Comparison of ENCODE assay signal across 28 cellular contexts in the genomic region with DNA sequence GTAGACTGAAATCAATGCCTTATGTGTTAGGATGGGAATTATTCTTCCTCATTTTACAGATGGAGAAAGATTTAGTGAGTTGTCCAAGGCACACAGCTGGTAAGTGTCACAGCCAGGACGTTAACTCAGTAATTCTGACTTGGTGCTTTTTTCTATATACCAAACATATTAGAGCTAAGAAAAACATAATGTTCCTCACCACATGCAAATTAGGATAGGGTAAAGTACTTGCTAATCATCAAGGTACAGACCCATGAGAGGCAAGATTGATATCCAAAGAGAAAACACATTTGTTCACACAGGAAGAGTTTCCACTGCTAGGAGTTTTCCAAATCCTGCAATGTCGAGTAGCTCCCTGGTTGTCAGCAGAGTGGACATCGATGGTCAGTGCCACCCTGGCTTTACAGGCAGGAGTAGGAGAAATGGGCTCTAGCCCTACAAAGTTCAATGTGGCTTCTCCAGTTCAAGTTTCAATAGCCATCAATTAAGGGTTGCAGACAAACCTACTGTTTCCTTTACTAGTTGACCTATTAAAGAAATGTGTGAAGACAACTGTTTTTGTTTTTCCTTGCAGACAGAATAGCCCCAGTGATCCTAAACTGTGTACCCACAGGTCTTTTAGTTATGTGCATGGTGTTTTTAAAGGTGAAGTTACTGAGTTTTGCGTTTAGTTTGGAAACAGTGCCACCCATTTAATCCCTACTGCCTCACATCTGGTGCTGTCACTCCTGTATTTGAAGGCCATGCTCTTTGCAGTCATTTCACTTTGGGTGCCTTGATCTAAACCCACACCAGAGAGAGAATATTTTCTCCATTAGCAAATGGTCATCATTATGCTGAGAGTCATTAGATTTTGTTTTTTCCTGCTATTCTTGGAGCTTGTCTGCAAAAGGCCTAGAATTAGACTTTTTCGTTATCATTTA.
DNase-seq lines count a peak whose midpoint lies in the region; ATAC-seq and TF ChIP-seq lines count a peak whose summit lies in the region.
"Had no signal": no experiment of that assay in that cellular context is flagged by ENCODE, and none has a peak within 500 bp of the region (broad histone marks: within the 10 kb centered on the region; RNA-seq: fewer than 3 reads in every experiment).

No MANE protein-coding gene starts in this region.

- H3K9me3 Mint-ChIP-seq in endothelial cell (ENCODE audit: unreplicated experiment), result no peaks in the 10 kb centered on the region

- DNase-seq in SJCRH30, result peak; percentile 64 to 86
- DNase-seq in endothelial cell (ENCODE audit: low spot score), result no peak
- DNase-seq in spleen, result no peak
- DNase-seq in DMS79 treated with DMSO at 0.1 percent for 48 hours (lab: John Stamatoyannopoulos, UW), result no peak
- no peak for DNase-seq in breast epithelium (ENCODE audit: low spot score in 2 of 2)
- DNase-seq: activated CD4-positive, alpha-beta T cell treated with anti-CD3 and anti-CD28 coated beads, Interleukin-2, amount 50 U/mL, for 48 hours; activated effector memory CD4-positive, alpha-beta T cell treated with anti-CD3 and anti-CD28 coated beads, Interleukin-2, amount 50 U/mL, for 16 hours; EL; erythroblast; foreskin keratinocyte; GM23248; immature natural killer cell; left ventricle myocardium superior; midbrain; NCI-H187; NCI-H774; nephron progenitor cell; substantia nigra; T1000 had no signal

- H3K4me3 ChIP-seq in SJCRH30, result no peak overlapping the region
- H3K4me3 ChIP-seq in spleen, result no peak overlapping the region
- H3K4me3 ChIP-seq in breast epithelium, result no peak overlapping the region
- H3K4me3 ChIP-seq: GM23248 had no signal

- TF ChIP-seq POLR2A in spleen (IDR thresholded peaks at IDR 0.05) (no peak), breast epithelium (IDR thresholded peaks at IDR 0.05) (no peak)

- peaks cover under 1% of the 10 kb centered on the region for H3K36me3 Mint-ChIP-seq in endothelial cell (ENCODE audit: low read depth, unreplicated experiment)
- H3K36me3 Mint-ChIP-seq: CD14-positive monocyte, immature natural killer cell had no signal

- no peak overlapping the region for H3K27ac Mint-ChIP-seq in endothelial cell (ENCODE audit: unreplicated experiment)
- H3K27ac Mint-ChIP-seq: CD14-positive monocyte, immature natural killer cell, WTC11 had no signal

- no peaks in the 10 kb centered on the region for H3K27me3 ChIP-seq in SJCRH30
- H3K27me3 ChIP-seq in spleen (replicated peaks in 1 of 7), result peaks cover 0 to 4% (median 0%) of the 10 kb centered on the region in 7 donors
- H3K27me3 ChIP-seq in breast epithelium, result no peaks in the 10 kb centered on the region
- H3K27me3 ChIP-seq: foreskin keratinocyte had no signal

- H3K4me1 ChIP-seq in SJCRH30 (peaks cover 22% of the 10 kb centered on the region), spleen (no peaks in the 10 kb centered on the region), breast epithelium (no peaks in the 10 kb centered on the region)
- H3K4me1 ChIP-seq: foreskin keratinocyte, parathyroid adenoma had no signal

- peaks cover 7% of the 10 kb centered on the region for H3K9me3 ChIP-seq in SJCRH30 (replicated peaks)
- H3K9me3 ChIP-seq in spleen, result peaks cover 0 to 9% (median 0%) of the 10 kb centered on the region in 8 donors
- no peaks in the 10 kb centered on the region for H3K9me3 ChIP-seq in breast epithelium

- TF ChIP-seq CTCF in endothelial cell (IDR thresholded peaks at IDR 0.05; ENCODE audit: unreplicated experiment) (no peak), spleen (IDR thresholded peaks at IDR 0.05 in 8 of 11, conservative IDR thresholded peaks at IDR 0.05 in 3 of 11) (no peak), breast epithelium (IDR thresholded peaks at IDR 0.05) (no peak)

- WGBS in spleen, 5 donors, result 56 to 71% (median 57%) methylated on average over 5 of the region's 5 CpGs

- H3K27me3 Mint-ChIP-seq in endothelial cell (ENCODE audit: unreplicated experiment), result peaks cover 3% of the 10 kb centered on the region

- no peaks in the 10 kb centered on the region for H3K36me3 ChIP-seq in SJCRH30
- no peaks in the 10 kb centered on the region for H3K36me3 ChIP-seq in spleen
- no peaks in the 10 kb centered on the region for H3K36me3 ChIP-seq in breast epithelium

- ATAC-seq in GM18870 (IDR thresholded peaks at IDR 0.05; ENCODE audit: unreplicated experiment) (peak; percentile 75), GM21423 (IDR thresholded peaks at IDR 0.05; ENCODE audit: unreplicated experiment) (peak; percentile 58), HG03097 (IDR thresholded peaks at IDR 0.05; ENCODE audit: low FRiP score, unreplicated experiment) (peak; percentile 55)
- ATAC-seq: foreskin keratinocyte, HepG2, left ventricle myocardium superior, sciatic nerve, WTC11 had no signal

- H3K27ac ChIP-seq in SJCRH30 (peak overlapping the region; percentile 55), spleen (no peak overlapping the region), breast epithelium (no peak overlapping the region)
- H3K27ac ChIP-seq: foreskin keratinocyte, GM23248, HL-60, parathyroid adenoma had no signal

- H3K4me3 Mint-ChIP-seq in endothelial cell (ENCODE audit: unreplicated experiment), result no peak overlapping the region
- H3K4me3 Mint-ChIP-seq: CD14-positive monocyte, immature natural killer cell, nephron progenitor cell, WTC11 had no signal

- H3K4me1 Mint-ChIP-seq in endothelial cell (ENCODE audit: unreplicated experiment), result no peaks in the 10 kb centered on the region
- H3K4me1 Mint-ChIP-seq: CD14-positive monocyte, immature natural killer cell, nephron progenitor cell, WTC11 had no signal

- intact Hi-C loops in spleen (cut with DNase I; ENCODE audit: low total_unique reads) (no loop called here), breast epithelium (cut with DNase I; ENCODE audit: low total_unique reads) (no loop called here)

Comparison
In these comparisons a context has a peak if more than half of its experiments do, and no peak if none do; other contexts are left out.
1. DNase-seq: peak in SJCRH30 (2 of 2); none in endothelial cell (single experiment), spleen (single experiment), DMS79 treated with DMSO at 0.1 percent for 48 hours (single experiment) and breast epithelium (0 of 2).
2. Peak in every context shown above with its lines, with median percentiles within 50 percentile points of each other: ATAC-seq.